ENCODE assay signal across 1 cellular context in genomic region chr1:24424990-24425389, GRCh38.
TF ChIP-seq lines count a peak whose summit lies in the region.

No MANE protein-coding gene starts in this region.

TF ChIP-seq in K562, 482 proteins besides CTCF, POLR2A, EP300 and RAD21:
- TF ChIP-seq KLF1 (tag; IDR thresholded peaks at IDR 0.05), result no peak
- no peak for TF ChIP-seq DLX4 (CRISPR knock-in tag; IDR thresholded peaks at IDR 0.05)
- TF ChIP-seq RFX5 (IDR thresholded peaks at IDR 0.05; ENCODE audit: low read depth, low read length), result no peak
- TF ChIP-seq ZNF512 (tag; IDR thresholded peaks at IDR 0.05), result no peak
- TF ChIP-seq FOXM1 (IDR thresholded peaks at IDR 0.05; ENCODE audit: low read depth), result no peak
- TF ChIP-seq FOXM1 (CRISPR knock-in tag; IDR thresholded peaks at IDR 0.05; ENCODE audit: low read depth), result no peak
- no peak for TF ChIP-seq PBX2 (CRISPR knock-in tag; IDR thresholded peaks at IDR 0.05; ENCODE audit: low read depth)
- TF ChIP-seq PBX2 (tag; conservative IDR thresholded peaks at IDR 0.05; ENCODE audit: low read depth), result 0 out of 2 replicates have a peak, but pooled peaks have one; percentile 42
